Comparison of ENCODE assay signal across 16 cellular contexts in genomic region chr3:162141232-162141631, GRCh38.
DNase-seq lines count a peak whose midpoint lies in the region; ATAC-seq, FAIRE-seq and TF ChIP-seq lines count a peak whose summit lies in the region.
"Had no signal": no experiment of that assay in that cellular context is flagged by ENCODE, and none has a peak within 500 bp of the region (broad histone marks: within the 10 kb centered on the region; RNA-seq: fewer than 3 reads in every experiment).

No MANE protein-coding gene starts in this region.

- WGBS in A549 (ENCODE audit: missing lambda C conversion rate): 30% methylated on average over 2 of the region's 2 CpGs
- WGBS in H9 (ENCODE audit: extremely low coverage, insufficient read length, low lambda C conversion rate): no CpG with 5 or more reads among the region's 2 CpGs

- no peak overlapping the region for H2BK15ac ChIP-seq in H9 (ENCODE audit: low read depth, low read length)

- no peak for DNase-seq in A549 (ENCODE audit: low read depth in 1 of 2, low spot score in 1 of 2)
- DNase-seq in HS-27A (ENCODE audit: low read depth): peak; percentile 79
- peak; percentile 73 for DNase-seq in astrocyte (ENCODE audit: low read depth)
- DNase-seq in fibroblast of villous mesenchyme (ENCODE audit: low read depth): peak; percentile 38
- DNase-seq in upper lobe of right lung: no peak
- DNase-seq in H9: no peak
- DNase-seq in activated naive CD4-positive, alpha-beta T cell treated with Interleukin-2 at 50 U/mL for 16 hours: no peak
- DNase-seq: NCI-H146; NCI-H510A; right lobe of liver; stimulated activated naive B cell treated with anti-CD40 and anti-IgM and Interleukin-4, amounts not matched to agents 10 μg/mL and 1 μg/mL and 100 μg/mL, for 72 hours had no signal

- H3K9ac ChIP-seq in astrocyte (ENCODE audit: low read length) (no peak overlapping the region), H9 (ENCODE audit: extremely low read depth, insufficient read length, low read length) (no peak overlapping the region)

- H3K9me3 Mint-ChIP-seq in astrocyte (ENCODE audit: unreplicated experiment) (no peaks in the 10 kb centered on the region), H9 (no peaks in the 10 kb centered on the region)
- H3K9me3 Mint-ChIP-seq: activated naive CD4-positive, alpha-beta T cell treated with anti-CD3 and anti-CD28 coated beads, Interleukin-2, amount 50 U/mL, for 72 hours; stimulated activated naive B cell treated with anti-CD40 and anti-IgM and Interleukin-4, amounts not matched to agents 10 μg/mL and 1 μg/mL and 100 μg/mL, for 72 hours; WTC11 had no signal

- H3K27ac Mint-ChIP-seq in astrocyte (ENCODE audit: unreplicated experiment) (peak overlapping the region; percentile 96), H9 (no peak overlapping the region)
- H3K27ac Mint-ChIP-seq: stimulated activated naive B cell treated with anti-CD40 and anti-IgM and Interleukin-4, amounts not matched to agents 10 μg/mL and 1 μg/mL and 100 μg/mL, for 72 hours; WTC11 had no signal

- ATAC-seq in A549: no peak
- ATAC-seq in upper lobe of right lung: no peak
- no peak for ATAC-seq in HG03342 (IDR thresholded peaks at IDR 0.05; ENCODE audit: unreplicated experiment)
- ATAC-seq: activated naive CD4-positive, alpha-beta T cell treated with anti-CD3 and anti-CD28 coated beads, Interleukin-2, amount 50 U/mL, for 72 hours; HCT116; K562; right lobe of liver; stimulated activated naive B cell treated with anti-CD40 and anti-IgM and Interleukin-4, amounts not matched to agents 10 μg/mL and 1 μg/mL and 100 μg/mL, for 72 hours; WTC11 had no signal

- H2AK5ac ChIP-seq in H9 (ENCODE audit: insufficient read length, low read length): no peak overlapping the region

- no peak overlapping the region for H3T11ph ChIP-seq in H9 (ENCODE audit: low read length)

- no peak overlapping the region for H3K4me3 ChIP-seq in A549
- no peak overlapping the region for H3K4me3 ChIP-seq in astrocyte (ENCODE audit: insufficient read depth, low read depth, low read length)
- H3K4me3 ChIP-seq in fibroblast of villous mesenchyme (ENCODE audit: low read depth, low read length): no peak overlapping the region
- no peak overlapping the region for H3K4me3 ChIP-seq in upper lobe of right lung
- H3K4me3 ChIP-seq: K562, right lobe of liver had no signal

- H3K4me1 Mint-ChIP-seq in astrocyte (ENCODE audit: low read depth, unreplicated experiment) (peaks cover 23% of the 10 kb centered on the region), H9 (no peaks in the 10 kb centered on the region)
- H3K4me1 Mint-ChIP-seq: stimulated activated naive B cell treated with anti-CD40 and anti-IgM and Interleukin-4, amounts not matched to agents 10 μg/mL and 1 μg/mL and 100 μg/mL, for 72 hours; WTC11 had no signal

- no peaks in the 10 kb centered on the region for H3K27me3 ChIP-seq in astrocyte (ENCODE audit: insufficient read depth, low read length)
- H3K27me3 ChIP-seq in upper lobe of right lung: no peaks in the 10 kb centered on the region
- no peaks in the 10 kb centered on the region for H3K27me3 ChIP-seq in H9 (ENCODE audit: insufficient read depth, low read length)
- H3K27me3 ChIP-seq: right lobe of liver had no signal

- no peaks in the 10 kb centered on the region for H3K23me2 ChIP-seq in H9 (ENCODE audit: insufficient read length, low read depth, low read length, poor library complexity, severe bottlenecking)

- H4K20me1 ChIP-seq in astrocyte (ENCODE audit: insufficient read depth, low read length) (no peaks in the 10 kb centered on the region), H9 (ENCODE audit: control insufficient read depth, insufficient read depth, insufficient read length) (no peaks in the 10 kb centered on the region)

- H4K91ac ChIP-seq in H9 (ENCODE audit: insufficient read length, low read depth, low read length): no peak overlapping the region

- no peak for FAIRE-seq in A549 (lab: Jason Lieb, UNC)
- FAIRE-seq in astrocyte (lab: Jason Lieb, UNC): no peak
- FAIRE-seq: K562 had no signal

- TF ChIP-seq POLR2A in A549 (IDR thresholded peaks at IDR 0.05; ENCODE audit: low read length): no peak

- H3K4me3 Mint-ChIP-seq in astrocyte (ENCODE audit: unreplicated experiment): no peak overlapping the region
- H3K4me3 Mint-ChIP-seq in H9: no peak overlapping the region
- H3K4me3 Mint-ChIP-seq: stimulated activated naive B cell treated with anti-CD40 and anti-IgM and Interleukin-4, amounts not matched to agents 10 μg/mL and 1 μg/mL and 100 μg/mL, for 72 hours; WTC11 had no signal

- H3K4me1 ChIP-seq in A549 (0 out of 3 replicates have a peak, but pooled peaks cover 6% of the 10 kb centered on the region), astrocyte (ENCODE audit: insufficient read depth, low read length) (peaks cover 18% of the 10 kb centered on the region), upper lobe of right lung (no peaks in the 10 kb centered on the region), H9 (ENCODE audit: insufficient read depth, low read length) (no peaks in the 10 kb centered on the region; the same call in 1 of the 2 replicates)
- H3K4me1 ChIP-seq: right lobe of liver had no signal

- TF ChIP-seq EP300 in A549 (IDR thresholded peaks at IDR 0.05): no peak

- no peak overlapping the region for H2BK5ac ChIP-seq in H9 (ENCODE audit: insufficient read length, low read length)

- intact Hi-C loops in upper lobe of right lung (cut with DNase I): no loop called here

- H3K79me2 ChIP-seq in astrocyte (ENCODE audit: insufficient read depth, low read length) (no peaks in the 10 kb centered on the region), H9 (ENCODE audit: insufficient read depth, low read length) (no peaks in the 10 kb centered on the region)

- H2AFZ ChIP-seq in astrocyte (ENCODE audit: low read depth, low read length): no peak overlapping the region
- H2AFZ ChIP-seq in H9 (ENCODE audit: low read length): no peak overlapping the region

- no peak overlapping the region for H2BK120ac ChIP-seq in H9 (ENCODE audit: low read depth, low read length, poor library complexity, severe bottlenecking)

- POLR2A ChIA-PET in A549 (lab: Yijun Ruan, JAX): no interaction called here

- no peak for TF ChIP-seq RAD21 in A549 (conservative IDR thresholded peaks at IDR 0.05 in 1 of 2, IDR thresholded peaks at IDR 0.05 in 1 of 2)

- H3K56ac ChIP-seq in H9 (ENCODE audit: insufficient read length, low read depth, low read length): no peak overlapping the region

- no peak overlapping the region for H3K4ac ChIP-seq in H9 (ENCODE audit: low read depth, low read length)

- H2BK12ac ChIP-seq in H9 (ENCODE audit: insufficient read length, low read depth, low read length): no peak overlapping the region

- no peaks in the 10 kb centered on the region for H3K27me3 Mint-ChIP-seq in astrocyte (ENCODE audit: low read depth, unreplicated experiment)
- no peaks in the 10 kb centered on the region for H3K27me3 Mint-ChIP-seq in H9 (ENCODE audit: low read depth)
- H3K27me3 Mint-ChIP-seq: stimulated activated naive B cell treated with anti-CD40 and anti-IgM and Interleukin-4, amounts not matched to agents 10 μg/mL and 1 μg/mL and 100 μg/mL, for 72 hours had no signal

- no peak overlapping the region for H3K23ac ChIP-seq in H9 (ENCODE audit: insufficient read length, low read depth, low read length)

- H3K27ac ChIP-seq in A549: no peak overlapping the region
- peak overlapping the region; percentile 64 for H3K27ac ChIP-seq in astrocyte (ENCODE audit: low read depth, low read length)
- H3K27ac ChIP-seq in upper lobe of right lung: no peak overlapping the region
- H3K27ac ChIP-seq in H9 (ENCODE audit: insufficient read length, low read depth, low read length): no peak overlapping the region
- H3K27ac ChIP-seq: right lobe of liver had no signal

- H3K14ac ChIP-seq in H9 (ENCODE audit: insufficient read depth, low read length): no peak overlapping the region

- no peak for TF ChIP-seq CTCF in A549 (IDR thresholded peaks at IDR 0.05)
- TF ChIP-seq CTCF in astrocyte (IDR thresholded peaks at IDR 0.05; ENCODE audit: insufficient read depth, low read depth, low read length): no peak
- no peak for TF ChIP-seq CTCF in fibroblast of villous mesenchyme (IDR thresholded peaks at IDR 0.05; ENCODE audit: insufficient read depth, low read depth, low read length)
- TF ChIP-seq CTCF in upper lobe of right lung (IDR thresholded peaks at IDR 0.05): no peak
- TF ChIP-seq CTCF in H9 (conservative IDR thresholded peaks at IDR 0.05): no peak

- H3K79me1 ChIP-seq in H9 (ENCODE audit: insufficient read depth, low read depth, low read length, poor library complexity, severe bottlenecking): no peaks in the 10 kb centered on the region

- H2BK20ac ChIP-seq in H9 (ENCODE audit: low read depth, low read length, poor library complexity, severe bottlenecking): no peak overlapping the region

- no peak overlapping the region for H4K8ac ChIP-seq in H9 (replicated peaks; ENCODE audit: insufficient read length, low read depth, low read length)

- CTCF ChIA-PET in A549 (lab: Yijun Ruan, JAX): no interaction called here

- H3K36me3 Mint-ChIP-seq in astrocyte (ENCODE audit: low read depth, unreplicated experiment) (no peaks in the 10 kb centered on the region), H9 (ENCODE audit: insufficient read depth in 1 of 3, low read depth in 3 of 3) (no peaks in the 10 kb centered on the region)
- H3K36me3 Mint-ChIP-seq: activated naive CD4-positive, alpha-beta T cell treated with anti-CD3 and anti-CD28 coated beads, Interleukin-2, amount 50 U/mL, for 72 hours; stimulated activated naive B cell treated with anti-CD40 and anti-IgM and Interleukin-4, amounts not matched to agents 10 μg/mL and 1 μg/mL and 100 μg/mL, for 72 hours; WTC11 had no signal

- H3K9me3 ChIP-seq in A549 (no peaks in the 10 kb centered on the region), astrocyte (ENCODE audit: insufficient read depth, low read depth, low read length) (no peaks in the 10 kb centered on the region), upper lobe of right lung (no peaks in the 10 kb centered on the region), H9 (ENCODE audit: control insufficient read depth, low read depth, low read length) (no peaks in the 10 kb centered on the region)
- H3K9me3 ChIP-seq: right lobe of liver had no signal

- no peak overlapping the region for H4K5ac ChIP-seq in H9 (ENCODE audit: insufficient read length, low read depth, low read length)

- H3K36me3 ChIP-seq in astrocyte (ENCODE audit: insufficient read depth, low read length) (no peaks in the 10 kb centered on the region), upper lobe of right lung (no peaks in the 10 kb centered on the region)
- H3K36me3 ChIP-seq: right lobe of liver had no signal

- no peak overlapping the region for H3K18ac ChIP-seq in H9 (ENCODE audit: insufficient read length, low read depth, low read length)

- peak overlapping the region; percentile 8; the same call in 1 of the 3 replicates for H3K4me2 ChIP-seq in A549
- peak overlapping the region; percentile 42 for H3K4me2 ChIP-seq in astrocyte (ENCODE audit: low read length)
- H3K4me2 ChIP-seq in H9 (ENCODE audit: insufficient read depth, insufficient read length, low read length): no peak overlapping the region

TF ChIP-seq in A549, 52 proteins besides CTCF, POLR2A, EP300 and RAD21 (continues in another document):
- TF ChIP-seq BHLHE40 (IDR thresholded peaks at IDR 0.05; ENCODE audit: low read depth, low read length) (no peak), ZSCAN20 (CRISPR knock-in tag; IDR thresholded peaks at IDR 0.05) (no peak), CBX8 (IDR thresholded peaks at IDR 0.05) (no peak), KDM5A (IDR thresholded peaks at IDR 0.05) (no peak), HOXB13 (CRISPR knock-in tag; IDR thresholded peaks at IDR 0.05; ENCODE audit: low read depth) (no peak)

Comparison
In these comparisons a context has a peak if more than half of its experiments do, and no peak if none do; other contexts are left out.
1. DNase-seq: peak in HS-27A (single experiment), astrocyte (single experiment) and fibroblast of villous mesenchyme (single experiment); none in A549 (0 of 2), upper lobe of right lung (single experiment), H9 (single experiment) and activated naive CD4-positive, alpha-beta T cell treated with Interleukin-2 at 50 U/mL for 16 hours (single experiment).